17 cellular contexts compared by ENCODE assay signal in genomic region chr1:94678187-94678863, GRCh38.
A peak's percentile ranks its signal among the peaks of the same experiment; 100 is the strongest.
DNase-seq lines count a peak whose midpoint lies in the region; ATAC-seq and TF ChIP-seq lines count a peak whose summit lies in the region.
"Had no signal": no experiment of that assay in that cellular context is flagged by ENCODE, and none has a peak within 500 bp of the region (broad histone marks: within the 10 kb centered on the region; RNA-seq: fewer than 3 reads in every experiment).

No MANE protein-coding gene starts in this region.

- 68 to 76% methylated on average over 7 to 12 of the region's 13 CpGs for whole genome bisulfite sequencing in gastroesophageal sphincter (ENCODE audit: low coverage in 1 of 2), 2 donors

- H3K27ac Mint-ChIP-seq in activated CD4-positive, alpha-beta memory T cell treated with anti-CD3 and anti-CD28 coated beads, Interleukin-2, amount 10 ng/mL, durations not matched to agents 7 days and 5 days: no peak overlapping the region
- H3K27ac Mint-ChIP-seq: CD8-positive, alpha-beta T cell had no signal

- CTCF ChIA-PET in activated CD4-positive, alpha-beta memory T cell treated with anti-CD3 and anti-CD28 coated beads, Interleukin-2, amount 10 ng/mL, durations not matched to agents 7 days and 5 days (lab: Charles Lee): no interaction called here

- no peak for TF ChIP-seq CTCF in gastroesophageal sphincter (IDR thresholded peaks at IDR 0.05)
- TF ChIP-seq CTCF in uterus (IDR thresholded peaks at IDR 0.05): no peak

- H3K4me3 ChIP-seq in gastroesophageal sphincter (no peak overlapping the region), uterus (no peak overlapping the region)
- H3K4me3 ChIP-seq: BLaER1 had no signal

- H3K27ac ChIP-seq in gastroesophageal sphincter: peak overlapping the region in 3 of 4 donors; percentile 7 to 67 (median 45)
- H3K27ac ChIP-seq in uterus: peak overlapping the region; percentile 50 to 61
- H3K27ac ChIP-seq: BLaER1 had no signal

- TF ChIP-seq POLR2A in gastroesophageal sphincter (IDR thresholded peaks at IDR 0.05): no peak
- no peak for TF ChIP-seq POLR2A in uterus (IDR thresholded peaks at IDR 0.05)

- H3K9me3 Mint-ChIP-seq in activated CD4-positive, alpha-beta memory T cell treated with anti-CD3 and anti-CD28 coated beads, Interleukin-2, amount 10 ng/mL, durations not matched to agents 7 days and 5 days: no peaks in the 10 kb centered on the region
- H3K9me3 Mint-ChIP-seq: CD8-positive, alpha-beta T cell had no signal

- no peaks in the 10 kb centered on the region for H3K4me1 Mint-ChIP-seq in activated CD4-positive, alpha-beta memory T cell treated with anti-CD3 and anti-CD28 coated beads, Interleukin-2, amount 10 ng/mL, durations not matched to agents 7 days and 5 days

- H3K4me1 ChIP-seq in gastroesophageal sphincter (no peaks in the 10 kb centered on the region), uterus (no peaks in the 10 kb centered on the region)
- H3K4me1 ChIP-seq: BLaER1 had no signal

- H3K27me3 ChIP-seq in gastroesophageal sphincter (no peaks in the 10 kb centered on the region), uterus (no peaks in the 10 kb centered on the region)
- H3K27me3 ChIP-seq: BLaER1 had no signal

- H3K27me3 Mint-ChIP-seq in activated CD4-positive, alpha-beta memory T cell treated with anti-CD3 and anti-CD28 coated beads, Interleukin-2, amount 10 ng/mL, durations not matched to agents 7 days and 5 days: peaks cover 4% of the 10 kb centered on the region

- H3K9me3 ChIP-seq in gastroesophageal sphincter (no peaks in the 10 kb centered on the region), uterus (no peaks in the 10 kb centered on the region)
- H3K9me3 ChIP-seq: BLaER1 had no signal

- intact Hi-C loops in Right ventricle myocardium superior (cut with DNase I): no loop called here
- intact Hi-C loops in cardiac septum (cut with DNase I): no loop called here
- intact Hi-C loops in uterus (cut with DNase I; ENCODE audit: low total_unique reads): no loop called here

- no peaks in the 10 kb centered on the region for H3K36me3 Mint-ChIP-seq in activated CD4-positive, alpha-beta memory T cell treated with anti-CD3 and anti-CD28 coated beads, Interleukin-2, amount 10 ng/mL, durations not matched to agents 7 days and 5 days (ENCODE audit: low read depth)
- H3K36me3 Mint-ChIP-seq: CD8-positive, alpha-beta T cell had no signal

- no peak for TF ChIP-seq EP300 in gastroesophageal sphincter (IDR thresholded peaks at IDR 0.05)

- POLR2A ChIA-PET in activated CD4-positive, alpha-beta memory T cell treated with anti-CD3 and anti-CD28 coated beads, Interleukin-2, amount 10 ng/mL, durations not matched to agents 7 days and 5 days (lab: Charles Lee): no interaction called here

- no peak for DNase-seq in Right ventricle myocardium superior
- DNase-seq in cardiac septum (ENCODE audit: low spot score): no peak
- peak; percentile 25 for DNase-seq in renal cortical epithelial cell (ENCODE audit: low read depth)
- DNase-seq in uterus: peak in 1 of 2 donors; percentile 38
- no peak for DNase-seq in NCI-H1417 (lab: John Stamatoyannopoulos, UW)
- no peak for DNase-seq in activated CD4-positive, alpha-beta memory T cell treated with anti-CD3 and anti-CD28 coated beads, Interleukin-2, amount 10 ng/mL, durations not matched to agents 7 days and 5 days
- DNase-seq: CD8-positive, alpha-beta T cell; DMS79; H7; MV-4-11; NCI-H1417 treated with DMSO at 0.1 percent for 48 hours; NCI-H1930; NCI-H748 treated with DMSO at 0.1 percent for 48 hours; RPMI8226 had no signal

- no peak overlapping the region for H3K4me3 Mint-ChIP-seq in activated CD4-positive, alpha-beta memory T cell treated with anti-CD3 and anti-CD28 coated beads, Interleukin-2, amount 10 ng/mL, durations not matched to agents 7 days and 5 days
- H3K4me3 Mint-ChIP-seq: CD8-positive, alpha-beta T cell had no signal

- H3K36me3 ChIP-seq in gastroesophageal sphincter (no peaks in the 10 kb centered on the region), uterus (no peaks in the 10 kb centered on the region)
- H3K36me3 ChIP-seq: BLaER1 had no signal

- ATAC-seq in Right ventricle myocardium superior (ENCODE audit: poor library complexity) (peak; percentile 64), gastroesophageal sphincter (peak; percentile 70), HG03571 (IDR thresholded peaks at IDR 0.05; ENCODE audit: unreplicated experiment) (no peak)
- ATAC-seq: CD8-positive, alpha-beta T cell had no signal
